1 cellular context compared by ENCODE assay signal in the genomic region with DNA sequence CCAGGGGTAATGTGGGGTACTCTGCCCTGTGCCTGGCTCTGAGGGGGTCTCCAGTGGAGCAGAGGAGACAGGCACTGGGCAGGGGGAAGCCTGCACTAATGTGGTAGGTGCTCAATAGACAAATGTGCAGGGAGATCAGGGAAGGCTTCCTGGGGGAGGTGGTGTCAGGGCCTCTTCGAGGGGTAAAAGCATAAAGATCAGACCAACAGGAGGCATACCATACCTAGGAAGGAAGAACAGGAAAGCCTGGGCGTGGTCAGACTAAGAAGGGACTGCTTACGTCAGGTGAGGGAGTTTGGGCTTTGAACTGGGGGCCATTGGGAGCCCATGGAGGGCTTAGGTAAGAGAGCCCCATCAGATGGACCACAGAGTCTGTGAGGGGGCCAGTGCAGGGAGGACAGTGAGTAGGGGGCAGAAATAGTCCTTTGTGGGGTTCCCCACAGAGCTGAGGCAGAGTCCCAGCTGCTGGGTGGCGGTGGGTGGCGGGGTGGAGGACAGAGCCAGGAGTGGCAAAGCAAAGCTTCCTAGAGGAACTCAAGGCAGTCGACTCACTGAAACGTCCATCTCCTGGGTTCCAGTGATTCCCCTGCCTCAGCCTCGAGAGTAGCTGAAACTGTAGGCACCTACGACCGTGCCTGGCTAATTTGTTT.
TF ChIP-seq lines count a peak whose summit lies in the region.

No MANE protein-coding gene starts in this region.

TF ChIP-seq in K562, 482 proteins besides CTCF, POLR2A, EP300 and RAD21:
- TF ChIP-seq ATF7 (IDR thresholded peaks at IDR 0.05), result 0 out of 2 replicates have a peak, but pooled peaks have one; percentile 13
- no peak for TF ChIP-seq POLR2AphosphoS5 (IDR thresholded peaks at IDR 0.05; ENCODE audit: control insufficient read depth, insufficient read depth, low read depth, low read length)
- TF ChIP-seq ARID2 (IDR thresholded peaks at IDR 0.05), result no peak
- TF ChIP-seq, protein P1, sequence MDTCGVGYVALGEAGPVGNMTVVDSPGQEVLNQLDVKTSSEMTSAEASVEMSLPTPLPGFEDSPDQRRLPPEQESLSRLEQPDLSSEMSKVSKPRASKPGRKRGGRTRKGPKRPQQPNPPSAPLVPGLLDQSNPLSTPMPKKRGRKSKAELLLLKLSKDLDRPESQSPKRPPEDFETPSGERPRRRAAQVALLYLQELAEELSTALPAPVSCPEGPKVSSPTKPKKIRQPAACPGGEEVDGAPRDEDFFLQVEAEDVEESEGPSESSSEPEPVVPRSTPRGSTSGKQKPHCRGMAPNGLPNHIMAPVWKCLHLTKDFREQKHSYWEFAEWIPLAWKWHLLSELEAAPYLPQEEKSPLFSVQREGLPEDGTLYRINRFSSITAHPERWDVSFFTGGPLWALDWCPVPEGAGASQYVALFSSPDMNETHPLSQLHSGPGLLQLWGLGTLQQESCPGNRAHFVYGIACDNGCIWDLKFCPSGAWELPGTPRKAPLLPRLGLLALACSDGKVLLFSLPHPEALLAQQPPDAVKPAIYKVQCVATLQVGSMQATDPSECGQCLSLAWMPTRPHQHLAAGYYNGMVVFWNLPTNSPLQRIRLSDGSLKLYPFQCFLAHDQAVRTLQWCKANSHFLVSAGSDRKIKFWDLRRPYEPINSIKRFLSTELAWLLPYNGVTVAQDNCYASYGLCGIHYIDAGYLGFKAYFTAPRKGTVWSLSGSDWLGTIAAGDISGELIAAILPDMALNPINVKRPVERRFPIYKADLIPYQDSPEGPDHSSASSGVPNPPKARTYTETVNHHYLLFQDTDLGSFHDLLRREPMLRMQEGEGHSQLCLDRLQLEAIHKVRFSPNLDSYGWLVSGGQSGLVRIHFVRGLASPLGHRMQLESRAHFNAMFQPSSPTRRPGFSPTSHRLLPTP (IDR thresholded peaks at IDR 0.05; ENCODE audit: borderline replicate concordance, extremely low read depth, insufficient read length), result peak; percentile 27
- TF ChIP-seq RCOR1 (IDR thresholded peaks at IDR 0.05; ENCODE audit: borderline replicate concordance in 1 of 2, low read depth in 2 of 2, low read length in 2 of 2), result 0 out of 4 replicates have a peak, but pooled peaks of 1 of the 2 experiments have one; percentile 32
- TF ChIP-seq ZFP36 (IDR thresholded peaks at IDR 0.05; ENCODE audit: low read depth, low read length, partially characterized antibody), result peak; percentile 99
- no peak for TF ChIP-seq ATF1 (CRISPR knock-in tag; IDR thresholded peaks at IDR 0.05)
- TF ChIP-seq ATF1 (tag; IDR thresholded peaks at IDR 0.05), result 0 out of 2 replicates have a peak, but pooled peaks have one; percentile 10
- TF ChIP-seq SMARCA5 (IDR thresholded peaks at IDR 0.05), result peak; percentile 89
- TF ChIP-seq, protein P2, sequence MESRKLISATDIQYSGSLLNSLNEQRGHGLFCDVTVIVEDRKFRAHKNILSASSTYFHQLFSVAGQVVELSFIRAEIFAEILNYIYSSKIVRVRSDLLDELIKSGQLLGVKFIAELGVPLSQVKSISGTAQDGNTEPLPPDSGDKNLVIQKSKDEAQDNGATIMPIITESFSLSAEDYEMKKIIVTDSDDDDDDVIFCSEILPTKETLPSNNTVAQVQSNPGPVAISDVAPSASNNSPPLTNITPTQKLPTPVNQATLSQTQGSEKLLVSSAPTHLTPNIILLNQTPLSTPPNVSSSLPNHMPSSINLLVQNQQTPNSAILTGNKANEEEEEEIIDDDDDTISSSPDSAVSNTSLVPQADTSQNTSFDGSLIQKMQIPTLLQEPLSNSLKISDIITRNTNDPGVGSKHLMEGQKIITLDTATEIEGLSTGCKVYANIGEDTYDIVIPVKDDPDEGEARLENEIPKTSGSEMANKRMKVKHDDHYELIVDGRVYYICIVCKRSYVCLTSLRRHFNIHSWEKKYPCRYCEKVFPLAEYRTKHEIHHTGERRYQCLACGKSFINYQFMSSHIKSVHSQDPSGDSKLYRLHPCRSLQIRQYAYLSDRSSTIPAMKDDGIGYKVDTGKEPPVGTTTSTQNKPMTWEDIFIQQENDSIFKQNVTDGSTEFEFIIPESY (CRISPR knock-in tag; IDR thresholded peaks at IDR 0.05), result peak; percentile 80
- TF ChIP-seq BCOR (IDR thresholded peaks at IDR 0.05), result peak; percentile 91
- TF ChIP-seq HDAC2 (IDR thresholded peaks at IDR 0.05), result peak; percentile 51; the same call in 1 of the 2 replicates
- TF ChIP-seq ZNF584 (CRISPR knock-in tag; IDR thresholded peaks at IDR 0.05; ENCODE audit: low read depth), result no peak
- TF ChIP-seq ZNF436 (CRISPR knock-in tag; IDR thresholded peaks at IDR 0.05), result peak; percentile 81
- 0 out of 2 replicates have a peak, but pooled peaks have one; percentile 45 for TF ChIP-seq PTBP1 (IDR thresholded peaks at IDR 0.05; ENCODE audit: low read depth, low read length)
